15 cellular contexts compared by ENCODE assay signal in the genomic region with DNA sequence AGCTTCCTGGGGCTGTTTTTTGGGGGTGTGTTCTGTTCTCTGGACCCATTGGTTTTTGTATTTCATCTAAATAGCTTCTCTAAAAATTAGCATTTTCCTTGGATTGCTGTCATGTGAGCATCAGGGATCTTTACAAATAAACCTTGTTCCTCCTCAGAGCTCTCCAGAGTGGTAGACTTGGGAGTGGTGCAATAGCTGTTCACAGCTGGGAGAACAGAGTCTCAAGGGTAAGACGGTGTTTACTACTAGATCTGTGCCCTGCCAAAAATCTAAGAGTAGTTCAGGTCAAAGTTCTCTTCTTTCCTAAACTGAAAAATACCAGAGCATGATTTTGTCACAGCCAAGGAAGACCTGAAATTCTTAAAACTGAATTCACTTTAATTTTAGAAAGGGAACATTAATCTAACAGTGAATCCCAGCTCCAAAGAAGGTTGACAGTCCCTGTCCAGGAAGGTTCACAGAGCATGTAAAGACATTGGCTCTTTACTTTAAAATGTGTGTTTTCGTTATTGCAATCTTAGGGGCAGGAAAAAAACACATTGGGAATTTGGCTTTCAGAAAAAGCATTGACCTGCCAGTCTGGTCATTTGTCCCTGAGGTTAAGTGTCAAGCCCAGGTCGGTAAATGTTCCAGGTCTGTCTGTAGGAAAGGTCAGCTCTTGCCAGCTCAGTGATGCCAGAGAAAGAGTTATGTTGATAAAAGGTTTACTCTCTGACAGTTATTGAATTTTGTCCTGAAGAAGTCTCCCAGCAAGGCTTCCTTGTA. TPM values are rescaled to one million over a fixed set of nuclear protein-coding genes. Genes with fewer than 3 reads are reported as not detected.
DNase-seq lines count a peak whose midpoint lies in the region; ATAC-seq and TF ChIP-seq lines count a peak whose summit lies in the region.
"Had no signal": no experiment of that assay in that cellular context is flagged by ENCODE, and none has a peak within 500 bp of the region (broad histone marks: within the 10 kb centered on the region; RNA-seq: fewer than 3 reads in every experiment).

No MANE protein-coding gene starts in this region.

- no peak overlapping the region for H3K4me3 ChIP-seq in CD4-positive, CD25-positive, alpha-beta regulatory T cell (ENCODE audit: low read depth, low read length)
- H3K4me3 ChIP-seq in fibroblast of pulmonary artery (replicated peaks; ENCODE audit: low read depth, low read length) (no peak overlapping the region), osteoblast (ENCODE audit: insufficient read depth, low read length) (no peak overlapping the region)

- peak overlapping the region in 2 of 3 donors; percentile 39 to 50 for H3K27ac Mint-ChIP-seq in CD4-positive, CD25-positive, alpha-beta regulatory T cell
- peak overlapping the region; percentile 74 for H3K27ac Mint-ChIP-seq in HFFc6

- no peak for ATAC-seq in CD4-positive, CD25-positive, alpha-beta regulatory T cell (ENCODE audit: low read depth in 2 of 2)
- no peak for ATAC-seq in HG03469 (IDR thresholded peaks at IDR 0.05; ENCODE audit: unreplicated experiment)
- ATAC-seq: activated CD4-positive, alpha-beta T cell treated with anti-CD3 and anti-CD28 coated beads for 36 hours had no signal

- no peak overlapping the region for H3K27ac ChIP-seq in CD4-positive, CD25-positive, alpha-beta regulatory T cell (ENCODE audit: insufficient read depth, low read length, poor library complexity, severe bottlenecking)
- H3K27ac ChIP-seq in osteoblast (ENCODE audit: low read depth, low read length) = peak overlapping the region; percentile 22
- H3K27ac ChIP-seq in caudate nucleus (ENCODE audit: low read depth, low read length) = no peak overlapping the region

- H3K79me2 ChIP-seq in osteoblast (ENCODE audit: insufficient read depth, low read length) = peaks cover 97% of the 10 kb centered on the region

- H2AFZ ChIP-seq in osteoblast (ENCODE audit: low read length) = no peak overlapping the region

- H3K4me3 Mint-ChIP-seq in CD4-positive, CD25-positive, alpha-beta regulatory T cell = no peak overlapping the region
- no peak overlapping the region for H3K4me3 Mint-ChIP-seq in HFFc6
- H3K4me3 Mint-ChIP-seq: activated CD4-positive, alpha-beta T cell treated with anti-CD3 and anti-CD28 coated beads for 36 hours had no signal

- peaks cover 16 to 47% (median 34%) of the 10 kb centered on the region in 4 donors for H3K4me1 Mint-ChIP-seq in CD4-positive, CD25-positive, alpha-beta regulatory T cell
- peaks cover 57% of the 10 kb centered on the region for H3K4me1 Mint-ChIP-seq in HFFc6 (ENCODE audit: low read depth)

- H3K36me3 ChIP-seq in CD4-positive, CD25-positive, alpha-beta regulatory T cell (ENCODE audit: control insufficient read depth, insufficient read depth, low read length) = peaks cover 11% of the 10 kb centered on the region
- peaks cover 9% of the 10 kb centered on the region for H3K36me3 ChIP-seq in osteoblast (ENCODE audit: insufficient read depth, low read length)

- H3K36me3 Mint-ChIP-seq in CD4-positive, CD25-positive, alpha-beta regulatory T cell = peaks cover 10% of the 10 kb centered on the region
- H3K36me3 Mint-ChIP-seq in HFFc6 (ENCODE audit: low read depth) = peaks cover 33% of the 10 kb centered on the region

- DNase-seq in CD4-positive, CD25-positive, alpha-beta regulatory T cell = no peak
- DNase-seq in HFFc6 (no peak), fibroblast of pulmonary artery (ENCODE audit: low read depth) (peak; percentile 51), osteoblast (ENCODE audit: insufficient read length, low spot score, missing footprints) (no peak), NCI-H69 (lab: John Stamatoyannopoulos, UW) (no peak), caudate nucleus (lab: John Stamatoyannopoulos, UW) (no peak), AG08395 (ENCODE audit: low spot score) (no peak)
- DNase-seq: activated CD4-positive, alpha-beta T cell treated with anti-CD3 and anti-CD28 coated beads for 36 hours; activated T-cell treated with anti-CD3 and anti-CD28 coated beads, Interleukin-2, amount 50 U/mL, for 48 hours; islet precursor cell; NCI-H146; NCI-H510A; stimulated activated CD4-positive, alpha-beta T cell treated with anti-CD3 and anti-CD28 coated beads, Interleukin-2, amount 100 ng/mL, for 48 hours; T-helper 2 cell had no signal

- no peak for TF ChIP-seq CTCF in HFFc6 (IDR thresholded peaks at IDR 0.05)
- TF ChIP-seq CTCF in fibroblast of pulmonary artery (IDR thresholded peaks at IDR 0.05; ENCODE audit: low read length, missing control alignments) = no peak
- no peak for TF ChIP-seq CTCF in osteoblast (IDR thresholded peaks at IDR 0.05; ENCODE audit: extremely low read depth, low read depth, low read length)

- no peaks in the 10 kb centered on the region for H3K9me3 ChIP-seq in CD4-positive, CD25-positive, alpha-beta regulatory T cell (ENCODE audit: control insufficient read depth in 2 of 2, low read length in 2 of 2)
- no peaks in the 10 kb centered on the region for H3K9me3 ChIP-seq in osteoblast (ENCODE audit: low read depth, low read length)

- H3K27me3 ChIP-seq in CD4-positive, CD25-positive, alpha-beta regulatory T cell (ENCODE audit: control insufficient read depth, insufficient read depth, low read length) = no peaks in the 10 kb centered on the region
- H3K27me3 ChIP-seq in osteoblast (ENCODE audit: insufficient read depth, low read length) = no peaks in the 10 kb centered on the region

- peaks cover 48% of the 10 kb centered on the region for H4K20me1 ChIP-seq in osteoblast (ENCODE audit: insufficient read depth, low read length)

- H3K27me3 Mint-ChIP-seq in CD4-positive, CD25-positive, alpha-beta regulatory T cell = no peaks in the 10 kb centered on the region
- H3K27me3 Mint-ChIP-seq in HFFc6 (ENCODE audit: insufficient read depth) = peaks cover 2% of the 10 kb centered on the region; the same call in 1 of the 2 replicates
- H3K27me3 Mint-ChIP-seq: activated CD4-positive, alpha-beta T cell treated with anti-CD3 and anti-CD28 coated beads for 36 hours had no signal

- no peaks in the 10 kb centered on the region for H3K4me1 ChIP-seq in CD4-positive, CD25-positive, alpha-beta regulatory T cell (ENCODE audit: control insufficient read depth, insufficient read depth, low read length, poor library complexity, severe bottlenecking)
- H3K4me1 ChIP-seq in osteoblast (ENCODE audit: insufficient read depth, low read length) = peaks cover 27% of the 10 kb centered on the region

- H3K4me2 ChIP-seq in osteoblast (ENCODE audit: insufficient read depth, low read length) = no peak overlapping the region

- H3K9me3 Mint-ChIP-seq in CD4-positive, CD25-positive, alpha-beta regulatory T cell = no peaks in the 10 kb centered on the region
- no peaks in the 10 kb centered on the region for H3K9me3 Mint-ChIP-seq in HFFc6

RNA-seq across cellular contexts. Expression of gene VAPB, which starts 43.3 kb away (rescaled TPM):
- 25.7 TPM for total RNA-seq in CD4-positive, CD25-positive, alpha-beta regulatory T cell
- 10 to 100 TPM; 18.9 to 25.2 (median 21.0) TPM for polyA plus RNA-seq in CD4-positive, CD25-positive, alpha-beta regulatory T cell
- 10 to 100 TPM; 48.9 to 57.4 (median 54.5) TPM for total RNA-seq in HFFc6 (2021; fragmentation: NEBNext Ultra II Directional; extraction: Animal tissue kit (Norgen Biotek cat#: 25700))
- total RNA-seq in osteoblast = 12.4 and 14.5 TPM in 2 replicates
